10 cellular contexts compared by ENCODE assay signal in the genomic region with DNA sequence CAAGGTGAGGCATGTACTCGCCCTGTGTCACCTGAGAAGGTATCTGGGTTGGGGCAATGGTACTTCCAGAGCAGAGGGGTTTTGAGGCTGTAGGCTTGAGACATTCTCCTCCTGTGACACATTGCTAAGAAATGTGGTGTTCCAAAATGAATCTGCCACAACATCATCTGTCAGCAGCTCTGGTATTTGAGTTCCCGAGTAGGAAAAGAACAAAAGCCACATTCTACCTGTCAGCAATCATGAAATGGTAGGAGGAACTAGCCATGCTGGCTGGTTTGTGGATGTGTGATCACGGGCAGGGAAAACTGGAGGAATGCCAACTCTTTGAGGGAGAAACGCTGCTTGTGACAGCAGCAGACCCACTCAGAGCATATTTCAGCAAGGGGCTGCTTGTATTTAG.
A peak's percentile ranks its signal among the peaks of the same experiment; 100 is the strongest.
DNase-seq lines count a peak whose midpoint lies in the region; ATAC-seq and TF ChIP-seq lines count a peak whose summit lies in the region.
"Had no signal": no experiment of that assay in that cellular context is flagged by ENCODE, and none has a peak within 500 bp of the region (broad histone marks: within the 10 kb centered on the region; RNA-seq: fewer than 3 reads in every experiment).

No MANE protein-coding gene starts in this region.

- H4K5ac ChIP-seq in IMR-90 (ENCODE audit: low read depth, low read length) = peak overlapping the region; percentile 62

- peaks cover 19% of the 10 kb centered on the region for H3K9me1 ChIP-seq in IMR-90 (ENCODE audit: insufficient read depth, low read length)

- peak overlapping the region in 1 of 2 experiments; percentile 53; a peak in 2 of 4 replicates for H4K8ac ChIP-seq in IMR-90 (ENCODE audit: low read depth in 2 of 2, low read length in 2 of 2)

- no peak overlapping the region for H3K56ac ChIP-seq in IMR-90 (ENCODE audit: extremely low read depth, insufficient read depth, low read length)

- no peaks in the 10 kb centered on the region for H3K9me3 ChIP-seq in IMR-90 (ENCODE audit: control insufficient read depth, insufficient read depth, low read length)
- H3K9me3 ChIP-seq: Caco-2 had no signal

- no peaks in the 10 kb centered on the region for H3K27me3 ChIP-seq in IMR-90 (ENCODE audit: control insufficient read depth, insufficient read depth, low read length)

- H3K18ac ChIP-seq in IMR-90 (ENCODE audit: low read depth, low read length) = peak overlapping the region; percentile 65

- peak overlapping the region; percentile 10 for H2BK5ac ChIP-seq in IMR-90 (ENCODE audit: low read depth, low read length, poor library complexity, severe bottlenecking)

- H2BK120ac ChIP-seq in IMR-90 (ENCODE audit: low read depth, low read length) = peak overlapping the region; percentile 78

- H3K4me1 ChIP-seq in IMR-90 (ENCODE audit: control insufficient read depth, insufficient read depth, low read length) = peaks cover 14% of the 10 kb centered on the region
- H3K4me1 ChIP-seq: Caco-2 had no signal

- no TSS peak for BruUV-seq in IMR-90 (replicated peaks; lab: Mats Ljungman, UMichigan)

- peak overlapping the region; percentile 53; the same call in 2 of the 3 replicates for H2BK15ac ChIP-seq in IMR-90 (ENCODE audit: low read depth, low read length)

- peak overlapping the region; percentile 16; the same call in 1 of the 2 replicates for H3K4me2 ChIP-seq in IMR-90 (ENCODE audit: low read depth, low read length)

- H3K4me3 ChIP-seq in IMR-90 (ENCODE audit: insufficient read depth, low read depth, low read length) = no peak overlapping the region
- no peak overlapping the region for H3K4me3 ChIP-seq in astrocyte of the cerebellum (ENCODE audit: low read depth, low read length)

- peak overlapping the region; percentile 39 for H3K14ac ChIP-seq in IMR-90 (replicated peaks; ENCODE audit: low read depth, low read length)

- in situ Hi-C loops in IMR-90 (cut with MboI; ENCODE audit: low sequenced_read_pairs) (no loop called here), astrocyte of the cerebellum (cut with HindIII; ENCODE audit: low sequenced_read_pairs) (no loop called here), GM13976 (cut with MboI; ENCODE audit: low sequenced_read_pairs, unreplicated experiment) (no loop called here)

- peak overlapping the region; percentile 11 for H3K23ac ChIP-seq in IMR-90 (ENCODE audit: low read depth, low read length)

- dilution Hi-C loops in IMR-90 (cut with HindIII; ENCODE audit: low sequenced_read_pairs, unreplicated experiment) = no loop called here

- no peaks in the 10 kb centered on the region for H4K20me1 ChIP-seq in IMR-90 (ENCODE audit: insufficient read depth, low read length)

- no peaks in the 10 kb centered on the region for H3K36me3 ChIP-seq in IMR-90 (ENCODE audit: control insufficient read depth, insufficient read depth, low read length)

- TF ChIP-seq RAD21 in IMR-90 (IDR thresholded peaks at IDR 0.05; ENCODE audit: low read length) = no peak

- H2AK9ac ChIP-seq in IMR-90 (replicated peaks; ENCODE audit: low read depth, low read length, poor library complexity) = peak overlapping the region; percentile 3

- H2BK20ac ChIP-seq in IMR-90 (ENCODE audit: low read depth, low read length) = peak overlapping the region; percentile 96

- peak overlapping the region; percentile 78; the same call in 1 of the 2 replicates for H2AK5ac ChIP-seq in IMR-90 (ENCODE audit: low read depth, low read length)

- POLR2A ChIA-PET in IMR-90 (lab: Charles Lee; ENCODE audit: unreplicated experiment) = no interaction called here

- H3K79me1 ChIP-seq in IMR-90 (ENCODE audit: low read depth in 1 of 2, low read length in 2 of 2) = no peaks in the 10 kb centered on the region

- TF ChIP-seq CTCF in IMR-90 (conservative IDR thresholded peaks at IDR 0.05; ENCODE audit: low read depth, low read length) (no peak), astrocyte of the cerebellum (IDR thresholded peaks at IDR 0.05; ENCODE audit: low read depth, low read length, missing control alignments) (no peak), GM13976 (IDR thresholded peaks at IDR 0.05; ENCODE audit: borderline replicate concordance, control extremely low read depth, extremely low read depth, insufficient read depth, missing control alignments) (no peak)

- CTCF ChIA-PET in IMR-90 (lab: Yijun Ruan, JAX) = interaction anchor here (1.4 kb wide), 1 partner anchor 30 kb away, joined by 3 read pairs; no protein-coding TSS in a partner anchor

- TF ChIP-seq POLR2A in IMR-90 (IDR thresholded peaks at IDR 0.05; ENCODE audit: low read depth, low read length) = no peak

- H2AFZ ChIP-seq in IMR-90 (replicated peaks; ENCODE audit: low read length, poor library complexity) = peak overlapping the region; percentile 45

- DNase-seq in Ammon's horn (ENCODE audit: low spot score) (peak; percentile 27), IMR-90 (peak; percentile 80), astrocyte of the cerebellum (ENCODE audit: low read depth) (peak; percentile 98), left kidney (ENCODE audit: low read depth, low spot score) (peak; percentile 76), COR-L47 (lab: John Stamatoyannopoulos, UW) (no peak), GM13976 (ENCODE audit: low spot score) (no peak), SIG-M5 (lab: John Stamatoyannopoulos, UW) (no peak)
- no peak for DNase-seq in activated CD8-positive, alpha-beta memory T cell treated with anti-CD3 and anti-CD28 coated beads, Interleukin-2, amount 50 U/mL, for 48 hours

- no peak overlapping the region for H3K9ac ChIP-seq in IMR-90 (ENCODE audit: low read depth, low read length)

- intact Hi-C loops in IMR-90 (cut with micrococcal nuclease) = loop anchor here (1.0 to 2.0 kb wide), 2 partner anchors 416 to 579 kb away; partner anchors contain the start of gene TBL1XR1

- no peak overlapping the region; the same call in 1 of the 2 replicates for H3K27ac ChIP-seq in IMR-90 (ENCODE audit: insufficient read depth, low read length)

- peak; percentile 54 for ATAC-seq in IMR-90 (ENCODE audit: low read depth)
- ATAC-seq: WTC11 had no signal

- H4K91ac ChIP-seq in IMR-90 (ENCODE audit: insufficient read depth, low read depth, low read length) = peak overlapping the region; percentile 67

- peak overlapping the region; percentile 89 for H3K4ac ChIP-seq in IMR-90 (ENCODE audit: low read depth, low read length)

- no CpG with 5 or more reads among the region's 4 CpGs for WGBS in IMR-90 (ENCODE audit: extremely low coverage in 2 of 2, insufficient read length in 1 of 2), 2 experiments

TF ChIP-seq in IMR-90, 13 proteins besides CTCF, POLR2A, EP300 and RAD21:
- TF ChIP-seq MAZ (IDR thresholded peaks at IDR 0.05; ENCODE audit: borderline replicate concordance, low read depth, low read length) (no peak), MXI1 (IDR thresholded peaks at IDR 0.05; ENCODE audit: borderline replicate concordance, low read depth, low read length) (no peak), SMC3 (IDR thresholded peaks at IDR 0.05; ENCODE audit: low read depth, low read length) (no peak), BHLHE40 (IDR thresholded peaks at IDR 0.05; ENCODE audit: low read depth, low read length) (no peak), RCOR1 (IDR thresholded peaks at IDR 0.05; ENCODE audit: insufficient replicate concordance, low read length) (no peak), FOS (IDR thresholded peaks at IDR 0.05; ENCODE audit: low read depth, low read length) (no peak), CEBPB (IDR thresholded peaks at IDR 0.05; ENCODE audit: low read depth, low read length) (no peak), CHD1 (IDR thresholded peaks at IDR 0.05; ENCODE audit: low read depth, low read length) (no peak), NFE2L2 (IDR thresholded peaks at IDR 0.05; ENCODE audit: low read depth, low read length) (no peak), RFX5 (IDR thresholded peaks at IDR 0.05; ENCODE audit: low read depth, low read length) (no peak), MAFK (IDR thresholded peaks at IDR 0.05; ENCODE audit: low read depth, low read length) (no peak), ELK1 (IDR thresholded peaks at IDR 0.05; ENCODE audit: borderline replicate concordance, low read depth, low read length) (no peak), USF2 (IDR thresholded peaks at IDR 0.05; ENCODE audit: low read depth, low read length) (no peak)
TF ChIP-seq in IMR-90: peak in this region for 0.

Comparison
In these comparisons a context has a peak if more than half of its experiments do, and no peak if none do; other contexts are left out.
1. DNase-seq: peak in Ammon's horn (single experiment), IMR-90 (single experiment), astrocyte of the cerebellum (single experiment) and left kidney (single experiment); none in COR-L47 (single experiment), GM13976 (single experiment), SIG-M5 (single experiment) and activated CD8-positive, alpha-beta memory T cell treated with anti-CD3 and anti-CD28 coated beads, Interleukin-2, amount 50 U/mL, for 48 hours (single experiment).